Comparison of ENCODE assay signal across 8 cellular contexts in genomic region chr17:8629371-8630226, GRCh38. TPM values are rescaled to one million over a fixed set of nuclear protein-coding genes. Genes with fewer than 3 reads are reported as not detected.
A peak's percentile ranks its signal among the peaks of the same experiment; 100 is the strongest.
DNase-seq lines count a peak whose midpoint lies in the region; ATAC-seq and TF ChIP-seq lines count a peak whose summit lies in the region.

No MANE protein-coding gene starts in this region.

- intact Hi-C loops in activated CD4-positive, alpha-beta T cell treated with anti-CD3 and anti-CD28 coated beads, Interleukin-2, amount 10 ng/mL, durations not matched to agents 24 days and 14 days (cut with micrococcal nuclease) = loop anchor here (5.0 kb wide), 1 partner anchor 192 kb away; the partner anchor contains the start of gene NDEL1
- intact Hi-C loops in transverse colon (cut with DNase I; ENCODE audit: low total_unique reads) = no loop called here

- peak overlapping the region; percentile 89 for H3K27ac Mint-ChIP-seq in activated CD4-positive, alpha-beta T cell treated with anti-CD3 and anti-CD28 coated beads, Interleukin-2, amount 10 ng/mL, durations not matched to agents 24 days and 14 days
- H3K27ac Mint-ChIP-seq in endothelial cell (ENCODE audit: unreplicated experiment) (peak overlapping the region; percentile 94), mesothelial cell of epicardium (peak overlapping the region; percentile 99)

- DNase-seq in AG08396 (ENCODE audit: low spot score) = peak; percentile 47
- DNase-seq in HK-2 (ENCODE audit: unreplicated experiment) = peak; percentile 48
- peak; percentile 74 for DNase-seq in activated CD4-positive, alpha-beta T cell treated with anti-CD3 and anti-CD28 coated beads, Interleukin-2, amount 10 ng/mL, durations not matched to agents 24 days and 14 days
- peak; percentile 47 for DNase-seq in endothelial cell (ENCODE audit: low spot score)
- peak; percentile 31 to 53 for DNase-seq in mesothelial cell of epicardium (ENCODE audit: low spot score in 2 of 2, unreplicated experiment in 2 of 2)
- DNase-seq in transverse colon = peak; percentile 13
- no peak for DNase-seq in CD1c-positive myeloid dendritic cell (ENCODE audit: extremely low spot score)

- TF ChIP-seq POLR2A in transverse colon (IDR thresholded peaks at IDR 0.05) (no peak), GM18505 (IDR thresholded peaks at IDR 0.05; ENCODE audit: borderline replicate concordance, extremely low read depth, insufficient read depth, insufficient read length) (no peak)

- H3K4me1 Mint-ChIP-seq in activated CD4-positive, alpha-beta T cell treated with anti-CD3 and anti-CD28 coated beads, Interleukin-2, amount 10 ng/mL, durations not matched to agents 24 days and 14 days = peaks cover 16% of the 10 kb centered on the region
- peaks cover 33% of the 10 kb centered on the region for H3K4me1 Mint-ChIP-seq in endothelial cell (ENCODE audit: unreplicated experiment)
- H3K4me1 Mint-ChIP-seq in mesothelial cell of epicardium = peaks cover 33% of the 10 kb centered on the region

- H3K27ac ChIP-seq in transverse colon = peak overlapping the region; percentile 30 to 82 (median 74)

- H3K9me3 ChIP-seq in transverse colon = no peaks in the 10 kb centered on the region

- no peak for ATAC-seq in GM18505 (IDR thresholded peaks at IDR 0.05; ENCODE audit: unreplicated experiment)

- no peaks in the 10 kb centered on the region for H3K9me3 Mint-ChIP-seq in activated CD4-positive, alpha-beta T cell treated with anti-CD3 and anti-CD28 coated beads, Interleukin-2, amount 10 ng/mL, durations not matched to agents 24 days and 14 days
- H3K9me3 Mint-ChIP-seq in endothelial cell (ENCODE audit: unreplicated experiment) (no peaks in the 10 kb centered on the region), mesothelial cell of epicardium (no peaks in the 10 kb centered on the region)

- in situ Hi-C loops in transverse colon (cut with MboI; ENCODE audit: low pct_ligation_motif_present in 1 of 4, low pct_unique_long_range_greater_than_20kb in 1 of 4, low sequenced_read_pairs in 3 of 4) = no loop called here

- H3K36me3 Mint-ChIP-seq in activated CD4-positive, alpha-beta T cell treated with anti-CD3 and anti-CD28 coated beads, Interleukin-2, amount 10 ng/mL, durations not matched to agents 24 days and 14 days (ENCODE audit: low read depth) = no peaks in the 10 kb centered on the region
- H3K36me3 Mint-ChIP-seq in endothelial cell (ENCODE audit: low read depth, unreplicated experiment) (peaks cover 5% of the 10 kb centered on the region), mesothelial cell of epicardium (peaks cover under 1% of the 10 kb centered on the region)

- H3K36me3 ChIP-seq in transverse colon = no peaks in the 10 kb centered on the region

- peaks cover 55% of the 10 kb centered on the region for H3K27me3 Mint-ChIP-seq in activated CD4-positive, alpha-beta T cell treated with anti-CD3 and anti-CD28 coated beads, Interleukin-2, amount 10 ng/mL, durations not matched to agents 24 days and 14 days
- peaks cover 10% of the 10 kb centered on the region for H3K27me3 Mint-ChIP-seq in endothelial cell (ENCODE audit: unreplicated experiment)
- H3K27me3 Mint-ChIP-seq in mesothelial cell of epicardium (ENCODE audit: low read depth) = no peaks in the 10 kb centered on the region

- H3K4me3 ChIP-seq in transverse colon = peak overlapping the region; percentile 53 to 73 (median 70)

- H3K4me3 Mint-ChIP-seq in activated CD4-positive, alpha-beta T cell treated with anti-CD3 and anti-CD28 coated beads, Interleukin-2, amount 10 ng/mL, durations not matched to agents 24 days and 14 days = peak overlapping the region; percentile 93
- H3K4me3 Mint-ChIP-seq in endothelial cell (ENCODE audit: unreplicated experiment) (peak overlapping the region; percentile 98), mesothelial cell of epicardium (peak overlapping the region; percentile 100)

- no peak for TF ChIP-seq CTCF in endothelial cell (IDR thresholded peaks at IDR 0.05; ENCODE audit: unreplicated experiment)
- TF ChIP-seq CTCF in mesothelial cell of epicardium (IDR thresholded peaks at IDR 0.05; ENCODE audit: unreplicated experiment) = no peak
- no peak for TF ChIP-seq CTCF in transverse colon (IDR thresholded peaks at IDR 0.05)

- peaks cover 0 to 23% (median 12%) of the 10 kb centered on the region in 4 donors for H3K4me1 ChIP-seq in transverse colon

- TF ChIP-seq EP300 in transverse colon (IDR thresholded peaks at IDR 0.05; ENCODE audit: low read depth) = no peak

- H3K27me3 ChIP-seq in transverse colon = peaks cover 59% of the 10 kb centered on the region

- WGBS in transverse colon (ENCODE audit: low coverage in 1 of 2), 2 donors = 0 to 1% methylated on average over 1 to 23 of the region's 76 CpGs

RNA-seq across cellular contexts. Expression of gene MYH10, which starts 0.9 kb away (rescaled TPM):
- total RNA-seq in activated CD4-positive, alpha-beta T cell treated with anti-CD3 and anti-CD28 coated beads, Interleukin-2, amount 10 ng/mL, durations not matched to agents 24 days and 14 days = 14.1 and 19.4 TPM in 2 replicates
- total RNA-seq in endothelial cell (ENCODE audit: unreplicated experiment) = 429 TPM
- 308 to 328 TPM (median 312 TPM) in 3 replicates for total RNA-seq in mesothelial cell of epicardium
- total RNA-seq in transverse colon = 10 to 100 TPM in 1 of 4 donors, 1 to 10 TPM in 3; 3.7 to 71.2 (median 8.3) TPM
